8 cellular contexts compared by ENCODE assay signal in the genomic region with DNA sequence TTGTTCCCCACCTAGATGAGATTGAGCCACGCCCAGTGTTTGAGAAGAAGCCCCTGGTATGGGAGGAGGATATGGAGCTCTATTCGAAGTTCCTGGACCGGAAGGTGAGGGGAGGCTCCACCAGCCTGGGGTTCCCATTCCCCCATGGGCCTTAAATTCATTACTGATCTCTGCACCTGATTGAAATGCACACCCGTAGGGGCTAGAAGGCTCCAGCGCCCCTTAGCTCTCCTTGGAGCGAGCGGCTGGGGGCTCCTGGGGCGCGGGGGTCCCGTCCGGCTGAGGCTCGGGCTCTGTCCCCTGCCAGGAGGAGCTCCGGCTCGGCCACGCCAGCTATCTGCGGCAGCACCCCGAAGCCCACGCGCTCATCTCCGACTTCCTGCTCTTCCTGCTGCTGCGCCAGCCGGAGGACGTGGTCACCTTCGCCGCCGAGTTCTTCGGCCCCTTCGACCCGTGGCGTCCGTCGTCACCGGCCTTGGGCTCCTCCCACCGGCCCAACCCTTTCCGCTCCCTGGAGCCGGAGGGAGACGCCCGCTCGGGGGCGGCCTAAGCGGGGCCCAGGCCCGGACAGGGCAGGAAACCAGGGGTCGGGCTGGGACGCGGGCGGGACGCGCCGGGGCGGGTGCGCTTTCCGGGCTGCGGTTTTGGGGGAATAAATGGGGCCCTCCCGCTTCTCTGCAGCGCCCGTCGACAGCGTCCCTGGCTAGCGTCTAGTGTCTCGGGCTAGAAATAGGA. TPM values are rescaled to one million over a fixed set of nuclear protein-coding genes. Genes with fewer than 3 reads are reported as not detected.
DNase-seq lines count a peak whose midpoint lies in the region; ATAC-seq and TF ChIP-seq lines count a peak whose summit lies in the region.

No MANE protein-coding gene starts in this region.

- H3K4me3 Mint-ChIP-seq in activated naive CD4-positive, alpha-beta T cell treated with anti-CD3 and anti-CD28 coated beads for 36 hours, result peak overlapping the region; percentile 73
- H3K4me3 Mint-ChIP-seq in type B pancreatic cell, result peak overlapping the region; percentile 77

- ATAC-seq in GM18858 (IDR thresholded peaks at IDR 0.05; ENCODE audit: unreplicated experiment) (peak; percentile 84), HG02981 (IDR thresholded peaks at IDR 0.05; ENCODE audit: unreplicated experiment) (peak; percentile 94)

- intact Hi-C loops in activated naive CD4-positive, alpha-beta T cell treated with anti-CD3 and anti-CD28 coated beads for 36 hours (cut with micrococcal nuclease), result loop anchor here (2.0 to 5.0 kb wide), 3 partner anchors 29 to 75 kb away; a partner anchor contains a TSS
- intact Hi-C loops in head of caudate nucleus (cut with DNase I), result no loop called here

- no peak for TF ChIP-seq CTCF in type B pancreatic cell (conservative IDR thresholded peaks at IDR 0.05)

- H3K27ac Mint-ChIP-seq in activated naive CD4-positive, alpha-beta T cell treated with anti-CD3 and anti-CD28 coated beads for 36 hours, result no peak overlapping the region
- peak overlapping the region; percentile 29 for H3K27ac Mint-ChIP-seq in type B pancreatic cell

- H3K4me1 Mint-ChIP-seq in activated naive CD4-positive, alpha-beta T cell treated with anti-CD3 and anti-CD28 coated beads for 36 hours (ENCODE audit: low read depth), result peaks cover 13% of the 10 kb centered on the region
- H3K4me1 Mint-ChIP-seq in type B pancreatic cell (ENCODE audit: unreplicated experiment), result peaks cover 22% of the 10 kb centered on the region

- DNase-seq in SIG-M5 (lab: John Stamatoyannopoulos, UW), result peak; percentile 25
- DNase-seq in activated naive CD4-positive, alpha-beta T cell treated with anti-CD3 and anti-CD28 coated beads for 36 hours, result peak; percentile 84
- DNase-seq in head of caudate nucleus, result peak; percentile 31 to 86 (median 72)
- DNase-seq in pons (ENCODE audit: low spot score), result peak; percentile 64
- DNase-seq in type B pancreatic cell (ENCODE audit: extremely low spot score, unreplicated experiment), result peak; percentile 82
- no peak for DNase-seq in COLO829 (ENCODE audit: low spot score)

- CTCF ChIA-PET in activated naive CD4-positive, alpha-beta T cell treated with anti-CD3 and anti-CD28 coated beads for 36 hours (lab: Charles Lee), result interaction anchor here (1.0 to 1.3 kb wide), 3 partner anchors 11 to 80 kb away, joined by 4 to 5 read pairs (median 4); a partner anchor contains a TSS

- H3K36me3 Mint-ChIP-seq in activated naive CD4-positive, alpha-beta T cell treated with anti-CD3 and anti-CD28 coated beads for 36 hours (ENCODE audit: low read depth), result no peaks in the 10 kb centered on the region
- no peaks in the 10 kb centered on the region for H3K36me3 Mint-ChIP-seq in type B pancreatic cell

- H3K27me3 Mint-ChIP-seq in activated naive CD4-positive, alpha-beta T cell treated with anti-CD3 and anti-CD28 coated beads for 36 hours (ENCODE audit: low read depth), result no peaks in the 10 kb centered on the region
- no peaks in the 10 kb centered on the region for H3K27me3 Mint-ChIP-seq in type B pancreatic cell

- H3K9me3 Mint-ChIP-seq in activated naive CD4-positive, alpha-beta T cell treated with anti-CD3 and anti-CD28 coated beads for 36 hours, result no peaks in the 10 kb centered on the region
- no peaks in the 10 kb centered on the region for H3K9me3 Mint-ChIP-seq in type B pancreatic cell

RNA-seq across cellular contexts. Expression of a gene that starts 10.9 kb away (rescaled TPM):
- total RNA-seq in activated naive CD4-positive, alpha-beta T cell treated with anti-CD3 and anti-CD28 coated beads for 36 hours, result not detected
- total RNA-seq in type B pancreatic cell (ENCODE audit: low replicate concordance), result 0.21 and 4.1 TPM in 2 replicates

RNA-seq across cellular contexts. Expression of a gene that starts 14.5 kb away (rescaled TPM):
- total RNA-seq in activated naive CD4-positive, alpha-beta T cell treated with anti-CD3 and anti-CD28 coated beads for 36 hours, result not detected
- 0.39 and 0.64 TPM in 2 replicates for total RNA-seq in type B pancreatic cell (ENCODE audit: low replicate concordance)

RNA-seq across cellular contexts. Expression of a gene that starts 32.1 kb away (rescaled TPM):
- 10 to 100 TPM; 26.1 to 26.2 TPM for total RNA-seq in activated naive CD4-positive, alpha-beta T cell treated with anti-CD3 and anti-CD28 coated beads for 36 hours
- 96.4 and 112 TPM in 2 replicates for total RNA-seq in type B pancreatic cell (ENCODE audit: low replicate concordance)

RNA-seq across cellular contexts. Expression of a gene that starts 51.3 kb away (rescaled TPM):
- total RNA-seq in activated naive CD4-positive, alpha-beta T cell treated with anti-CD3 and anti-CD28 coated beads for 36 hours, result not detected
- 64.6 and 142 TPM in 2 replicates for total RNA-seq in type B pancreatic cell (ENCODE audit: low replicate concordance)
